In the genomic region with DNA sequence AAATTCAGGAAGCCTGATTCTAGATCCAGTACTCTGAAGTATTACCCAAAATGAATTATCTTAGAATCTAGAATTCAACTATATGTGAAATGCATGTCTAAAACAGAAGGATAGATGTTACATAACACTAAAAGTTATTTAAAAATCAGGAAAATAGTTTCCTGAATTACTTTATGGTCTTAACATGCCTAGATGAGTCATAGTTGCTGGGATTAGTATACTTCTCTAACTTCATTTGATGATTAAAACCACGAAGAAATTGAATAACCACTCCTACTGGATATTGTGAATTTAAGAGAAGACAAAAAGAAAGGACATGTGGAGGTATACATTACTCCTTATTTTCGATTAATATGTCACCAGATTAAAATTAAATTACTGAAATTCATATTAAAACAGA, we compare ENCODE assay signal across 1 cellular context.
TF ChIP-seq lines count a peak whose summit lies in the region.

No MANE protein-coding gene starts in this region.

TF ChIP-seq in HEK293, 187 proteins besides CTCF, POLR2A, EP300 and RAD21 (continued from another document):
- TF ChIP-seq ZNF518A (tag by site-specific recombination; conservative IDR thresholded peaks at IDR 0.05; ENCODE audit: low read depth), result no peak
- no peak for TF ChIP-seq SETDB1 (IDR thresholded peaks at IDR 0.05; ENCODE audit: insufficient read length, low read length)
- TF ChIP-seq ZNF654 (tag by site-specific recombination; IDR thresholded peaks at IDR 0.05; ENCODE audit: low read depth), result no peak
- no peak for TF ChIP-seq MYNN (tag by site-specific recombination; IDR thresholded peaks at IDR 0.05; ENCODE audit: borderline replicate concordance)
- TF ChIP-seq ZNF48 (tag by site-specific recombination; IDR thresholded peaks at IDR 0.05), result no peak
- no peak for TF ChIP-seq ZNF792 (tag by site-specific recombination; IDR thresholded peaks at IDR 0.05)
- TF ChIP-seq YY1 (tag by site-specific recombination; IDR thresholded peaks at IDR 0.05), result no peak
- no peak for TF ChIP-seq ZNF132 (tag by site-specific recombination; IDR thresholded peaks at IDR 0.05; ENCODE audit: borderline replicate concordance)
- TF ChIP-seq ZSCAN16 (tag by site-specific recombination; IDR thresholded peaks at IDR 0.05), result no peak
- 0 out of 2 replicates have a peak, but pooled peaks have one; percentile 14 for TF ChIP-seq ZNF24 (tag by site-specific recombination; IDR thresholded peaks at IDR 0.05)
- TF ChIP-seq ZBTB48 (tag by site-specific recombination; IDR thresholded peaks at IDR 0.05), result no peak
- TF ChIP-seq ZNF394 (tag by site-specific recombination; IDR thresholded peaks at IDR 0.05; ENCODE audit: borderline replicate concordance), result no peak
- no peak for TF ChIP-seq ZNF248 (tag by site-specific recombination; IDR thresholded peaks at IDR 0.05)
- TF ChIP-seq BCL6B (tag by site-specific recombination; IDR thresholded peaks at IDR 0.05), result no peak
